ENCODE assay signal across 1 cellular context in genomic region chr10:101379663-101380352, GRCh38.
TF ChIP-seq lines count a peak whose summit lies in the region.

No MANE protein-coding gene starts in this region.

TF ChIP-seq in HepG2, 621 proteins besides CTCF, POLR2A, EP300 and RAD21:
- TF ChIP-seq MYC (CRISPR knock-in tag; IDR thresholded peaks at IDR 0.05; ENCODE audit: borderline replicate concordance) (no peak), MIXL1 (CRISPR knock-in tag; IDR thresholded peaks at IDR 0.05) (no peak), ZFX (CRISPR knock-in tag; IDR thresholded peaks at IDR 0.05; ENCODE audit: low read depth) (no peak), TEAD3 (CRISPR knock-in tag; optimal IDR thresholded peaks at IDR 0.05; ENCODE audit: borderline replicate concordance) (no peak), GFI1 (CRISPR knock-in tag; IDR thresholded peaks at IDR 0.05; ENCODE audit: borderline replicate concordance) (no peak), ZNF24 (IDR thresholded peaks at IDR 0.05) (no peak)
